Comparison of ENCODE assay signal across 19 cellular contexts in the genomic region with DNA sequence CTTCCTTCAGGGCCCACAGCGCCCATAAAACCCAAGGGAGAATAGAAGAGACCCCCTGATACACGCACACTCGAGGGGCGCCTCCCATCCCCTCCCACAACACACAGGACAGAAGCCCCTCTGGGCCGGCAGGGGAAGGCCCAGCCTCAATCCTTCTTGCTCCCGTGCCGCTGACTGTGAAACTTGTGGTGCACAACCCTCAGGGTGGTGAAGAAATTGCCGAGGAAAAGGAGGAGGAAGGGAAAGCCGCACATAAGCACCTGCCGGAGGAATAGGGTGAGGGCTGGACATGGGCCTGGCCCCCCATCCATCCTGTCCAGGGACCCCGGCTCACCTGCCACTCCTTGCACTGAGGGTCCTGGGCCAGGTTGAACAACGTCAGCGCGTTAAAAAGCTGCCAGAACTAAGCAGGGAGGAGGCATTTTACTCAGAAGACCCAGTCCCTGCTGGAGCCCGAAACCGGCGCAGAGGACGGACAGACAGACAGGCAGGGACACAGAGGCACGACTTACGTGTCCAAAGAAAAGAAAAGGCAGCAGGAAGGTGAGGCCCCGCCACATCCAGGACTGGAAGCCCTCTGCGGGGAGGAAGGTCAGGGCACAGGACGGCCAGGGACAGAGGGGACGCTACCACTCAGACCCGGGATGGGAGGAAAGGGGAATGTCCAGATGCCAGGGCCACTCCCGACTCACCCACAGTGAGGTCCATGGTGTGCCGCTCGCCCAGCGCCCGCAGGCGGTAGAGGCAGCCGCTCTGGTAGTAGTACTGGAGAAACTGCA. TPM values are rescaled to one million over a fixed set of nuclear protein-coding genes. Genes with fewer than 3 reads are reported as not detected.
DNase-seq lines count a peak whose midpoint lies in the region; ATAC-seq and TF ChIP-seq lines count a peak whose summit lies in the region.
"Had no signal": no experiment of that assay in that cellular context is flagged by ENCODE, and none has a peak within 500 bp of the region (broad histone marks: within the 10 kb centered on the region; RNA-seq: fewer than 3 reads in every experiment).

No MANE protein-coding gene starts in this region.

- H3K36me3 ChIP-seq in SK-N-SH (replicated peaks in 1 of 2; ENCODE audit: control insufficient read depth in 1 of 2, insufficient read depth in 2 of 2, low read length in 1 of 2) (peaks cover 13 to 49% of the 10 kb centered on the region in 2 experiments), ovary (no peaks in the 10 kb centered on the region)

- no peak overlapping the region for H3K4me2 ChIP-seq in SK-N-SH

- H3K36me3 Mint-ChIP-seq in glutamatergic neuron (ENCODE audit: unreplicated experiment): peaks cover 5% of the 10 kb centered on the region

- no peaks in the 10 kb centered on the region for H4K20me1 ChIP-seq in SK-N-SH (ENCODE audit: insufficient read depth)

- TF ChIP-seq EP300 in SK-N-SH (IDR thresholded peaks at IDR 0.05; ENCODE audit: borderline replicate concordance in 1 of 2, low read depth in 1 of 2, low read length in 1 of 2): no peak
- TF ChIP-seq EP300 in ovary (IDR thresholded peaks at IDR 0.05): no peak

- H3K79me2 ChIP-seq in SK-N-SH (ENCODE audit: insufficient read depth): no peaks in the 10 kb centered on the region

- no peaks in the 10 kb centered on the region for H3F3A ChIP-seq in SK-N-SH (replicated peaks; ENCODE audit: insufficient read depth)

- peaks cover 0 to 13% of the 10 kb centered on the region in 2 experiments; a peak in 1 of 4 replicates for H3K4me1 ChIP-seq in SK-N-SH (ENCODE audit: control insufficient read depth in 1 of 2, insufficient read depth in 2 of 2, low read depth in 1 of 2, low read length in 1 of 2)
- peaks cover 27% of the 10 kb centered on the region for H3K4me1 ChIP-seq in ovary (ENCODE audit: insufficient read depth)
- H3K4me1 ChIP-seq: BE2C had no signal

- 94% methylated on average over 26 of the region's 32 CpGs for WGBS in SK-N-SH (ENCODE audit: low lambda C conversion rate)
- WGBS in ovary, 3 donors: 83 to 89% (median 88%) methylated on average over 28 to 32 of the region's 32 CpGs

- intact Hi-C loops in ovary (cut with DNase I): no loop called here

- no peak for TF ChIP-seq POLR2A in ovary (IDR thresholded peaks at IDR 0.05)

- H3K27me3 ChIP-seq in SK-N-SH (ENCODE audit: insufficient read depth) (no peaks in the 10 kb centered on the region), ovary (no peaks in the 10 kb centered on the region)
- H3K27me3 ChIP-seq: BE2C, breast epithelium, pancreas, SJSA1, upper lobe of left lung had no signal

- H3K4me1 Mint-ChIP-seq in glutamatergic neuron (ENCODE audit: low read depth, unreplicated experiment): peaks cover 8% of the 10 kb centered on the region

- peaks cover 5% of the 10 kb centered on the region for H3K9me3 Mint-ChIP-seq in glutamatergic neuron (ENCODE audit: unreplicated experiment)

- H3K27ac Mint-ChIP-seq in glutamatergic neuron (ENCODE audit: unreplicated experiment): no peak overlapping the region
- H3K27ac Mint-ChIP-seq: activated CD8-positive, alpha-beta memory T cell treated with anti-CD3 and anti-CD28 coated beads, Interleukin-2, amount 10 ng/mL, durations not matched to agents 7 days and 5 days had no signal

- no peak for TF ChIP-seq CTCF in SK-N-SH (IDR thresholded peaks at IDR 0.05)
- TF ChIP-seq CTCF in glutamatergic neuron (IDR thresholded peaks at IDR 0.05; ENCODE audit: partially characterized antibody, unreplicated experiment): no peak
- TF ChIP-seq CTCF in ovary (IDR thresholded peaks at IDR 0.05): no peak

- no peak overlapping the region for H3K4me3 ChIP-seq in SK-N-SH (ENCODE audit: low read depth in 2 of 2, low read length in 1 of 2)
- no peak overlapping the region for H3K4me3 ChIP-seq in ovary
- H3K4me3 ChIP-seq: breast epithelium, pancreas, SJSA1, upper lobe of left lung had no signal

- TF ChIP-seq RAD21 in SK-N-SH (IDR thresholded peaks at IDR 0.05; ENCODE audit: low read length): no peak

- H3K9me3 ChIP-seq in SK-N-SH (no peaks in the 10 kb centered on the region), ovary (no peaks in the 10 kb centered on the region)
- H3K9me3 ChIP-seq: BE2C, breast epithelium, pancreas, SJSA1, upper lobe of left lung had no signal

- no peak overlapping the region for H2AFZ ChIP-seq in SK-N-SH (ENCODE audit: low read depth)

- H3K4me3 Mint-ChIP-seq in glutamatergic neuron (ENCODE audit: unreplicated experiment): peak overlapping the region; percentile 30
- H3K4me3 Mint-ChIP-seq: activated CD8-positive, alpha-beta memory T cell treated with anti-CD3 and anti-CD28 coated beads, Interleukin-2, amount 10 ng/mL, durations not matched to agents 7 days and 5 days had no signal

- POLR2A ChIA-PET in SK-N-SH (lab: Yijun Ruan, JAX): no interaction called here

- H3K9ac ChIP-seq in SK-N-SH: no peak overlapping the region

- H3K9me2 ChIP-seq in SK-N-SH: no peaks in the 10 kb centered on the region

- ATAC-seq in SK-N-SH treated with all-trans-retinoic acid at 6 μM for 48 hours (no peak), HG02973 (IDR thresholded peaks at IDR 0.05; ENCODE audit: unreplicated experiment) (no peak), HG02970 (IDR thresholded peaks at IDR 0.05; ENCODE audit: low FRiP score, unreplicated experiment) (no peak)
- ATAC-seq: activated CD8-positive, alpha-beta memory T cell treated with anti-CD3 and anti-CD28 coated beads, Interleukin-2, amount 10 ng/mL, durations not matched to agents 7 days and 5 days; pancreas had no signal

- no peak overlapping the region for H3K27ac ChIP-seq in SK-N-SH (ENCODE audit: low read depth in 2 of 2, low read length in 1 of 2)
- H3K27ac ChIP-seq in ovary: peak overlapping the region in 1 of 2 donors; percentile 75
- H3K27ac ChIP-seq: breast epithelium, pancreas, SJSA1, upper lobe of left lung had no signal

- CTCF ChIA-PET in SK-N-SH (lab: Yijun Ruan, JAX): interaction anchor here (1.2 kb wide), 1 partner anchor 12 kb away, joined by 4 read pairs; no protein-coding TSS in a partner anchor

- DNase-seq in SK-N-SH (peak; percentile 41), glutamatergic neuron (no peak), ovary (peak in 3 of 5 donors; percentile 31 to 52 (median 35)), DMS153 (lab: John Stamatoyannopoulos, UW) (no peak)
- DNase-seq: 8988T; activated CD4-positive, alpha-beta T cell treated with anti-CD3 and anti-CD28 coated beads for 1 hour; activated CD8-positive, alpha-beta memory T cell treated with anti-CD3 and anti-CD28 coated beads, Interleukin-2, amount 10 ng/mL, durations not matched to agents 7 days and 5 days; BE2C; NCI-H1436; NCI-H774; stimulated activated CD4-positive, alpha-beta T cell treated with anti-CD3 and anti-CD28 coated beads, Interleukin-2, amount 100 ng/mL, for 48 hours had no signal

- peaks cover 12% of the 10 kb centered on the region for H3K27me3 Mint-ChIP-seq in glutamatergic neuron (ENCODE audit: unreplicated experiment)
- H3K27me3 Mint-ChIP-seq: activated CD8-positive, alpha-beta memory T cell treated with anti-CD3 and anti-CD28 coated beads, Interleukin-2, amount 10 ng/mL, durations not matched to agents 7 days and 5 days had no signal

TF ChIP-seq in SK-N-SH, 30 proteins besides CTCF, POLR2A, EP300 and RAD21 (continues in another document):
- no peak for TF ChIP-seq POLR2AphosphoS5 (IDR thresholded peaks at IDR 0.05; ENCODE audit: low read depth, low read length)
- no peak for TF ChIP-seq RFX5 (IDR thresholded peaks at IDR 0.05; ENCODE audit: low read length)
- no peak for TF ChIP-seq GABPA (IDR thresholded peaks at IDR 0.05; ENCODE audit: low read depth)
- TF ChIP-seq SIN3A (IDR thresholded peaks at IDR 0.05; ENCODE audit: borderline replicate concordance, low read depth, low read length): no peak

TF ChIP-seq in SK-N-SH treated with all-trans-retinoic acid at 6 μM for 48 hours, 23 proteins besides CTCF, POLR2A, EP300 and RAD21 (continues in another document):
- TF ChIP-seq GLIS3 (CRISPR knock-in tag; IDR thresholded peaks at IDR 0.05): no peak
- TF ChIP-seq, protein P1, sequence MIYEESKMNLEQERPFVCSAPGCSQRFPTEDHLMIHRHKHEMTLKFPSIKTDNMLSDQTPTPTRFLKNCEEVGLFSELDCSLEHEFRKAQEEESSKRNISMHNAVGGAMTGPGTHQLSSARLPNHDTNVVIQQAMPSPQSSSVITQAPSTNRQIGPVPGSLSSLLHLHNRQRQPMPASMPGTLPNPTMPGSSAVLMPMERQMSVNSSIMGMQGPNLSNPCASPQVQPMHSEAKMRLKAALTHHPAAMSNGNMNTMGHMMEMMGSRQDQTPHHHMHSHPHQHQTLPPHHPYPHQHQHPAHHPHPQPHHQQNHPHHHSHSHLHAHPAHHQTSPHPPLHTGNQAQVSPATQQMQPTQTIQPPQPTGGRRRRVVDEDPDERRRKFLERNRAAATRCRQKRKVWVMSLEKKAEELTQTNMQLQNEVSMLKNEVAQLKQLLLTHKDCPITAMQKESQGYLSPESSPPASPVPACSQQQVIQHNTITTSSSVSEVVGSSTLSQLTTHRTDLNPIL (CRISPR knock-in tag; IDR thresholded peaks at IDR 0.05; ENCODE audit: low read depth): no peak
- TF ChIP-seq ZNF565 (CRISPR knock-in tag; conservative IDR thresholded peaks at IDR 0.05; ENCODE audit: low read depth): no peak

TF ChIP-seq in PFSK-1, 5 proteins besides CTCF, POLR2A, EP300 and RAD21 (continues in another document):
- TF ChIP-seq POLR2AphosphoS5 (IDR thresholded peaks at IDR 0.05; ENCODE audit: low read depth, low read length) (peak; percentile 37; the same call in 1 of the 2 replicates), SIN3A (IDR thresholded peaks at IDR 0.05; ENCODE audit: borderline replicate concordance, insufficient read depth, low read length) (no peak)

RNA-seq across cellular contexts. Expression of a gene that starts 7.2 kb away (rescaled TPM):
- 59.8 and 95.2 TPM in 2 replicates for polyA plus RNA-seq in SK-N-SH (2012; rRNA removed)
- 26.4 and 50.4 TPM in 2 replicates for polyA plus RNA-seq in SK-N-SH (2012; cell fraction: cytosol; rRNA removed)
- polyA plus RNA-seq in SK-N-SH (2012; cell fraction: nucleus; rRNA removed): 120 and 190 TPM in 2 replicates
- polyA plus RNA-seq in PFSK-1 (2012; ENCODE audit: insufficient read length, low read depth): 95.7 TPM
- 26.4 TPM for total RNA-seq in glutamatergic neuron (ENCODE audit: unreplicated experiment)
- total RNA-seq in ovary: 100 to 1,000 TPM in 3 of 7 donors, 10 to 100 TPM in 4; 44.4 to 140 (median 89.5) TPM
- 100 to 1,000 TPM; 114 to 170 TPM for polyA plus RNA-seq in ovary

Comparison
In these comparisons a context has a peak if more than half of its experiments do, and no peak if none do; other contexts are left out.
1. DNase-seq: peak in SK-N-SH (single experiment) and ovary (3 of 5); none in glutamatergic neuron (single experiment) and DMS153 (single experiment).